Comparison of ENCODE assay signal across 23 cellular contexts in the genomic region with DNA sequence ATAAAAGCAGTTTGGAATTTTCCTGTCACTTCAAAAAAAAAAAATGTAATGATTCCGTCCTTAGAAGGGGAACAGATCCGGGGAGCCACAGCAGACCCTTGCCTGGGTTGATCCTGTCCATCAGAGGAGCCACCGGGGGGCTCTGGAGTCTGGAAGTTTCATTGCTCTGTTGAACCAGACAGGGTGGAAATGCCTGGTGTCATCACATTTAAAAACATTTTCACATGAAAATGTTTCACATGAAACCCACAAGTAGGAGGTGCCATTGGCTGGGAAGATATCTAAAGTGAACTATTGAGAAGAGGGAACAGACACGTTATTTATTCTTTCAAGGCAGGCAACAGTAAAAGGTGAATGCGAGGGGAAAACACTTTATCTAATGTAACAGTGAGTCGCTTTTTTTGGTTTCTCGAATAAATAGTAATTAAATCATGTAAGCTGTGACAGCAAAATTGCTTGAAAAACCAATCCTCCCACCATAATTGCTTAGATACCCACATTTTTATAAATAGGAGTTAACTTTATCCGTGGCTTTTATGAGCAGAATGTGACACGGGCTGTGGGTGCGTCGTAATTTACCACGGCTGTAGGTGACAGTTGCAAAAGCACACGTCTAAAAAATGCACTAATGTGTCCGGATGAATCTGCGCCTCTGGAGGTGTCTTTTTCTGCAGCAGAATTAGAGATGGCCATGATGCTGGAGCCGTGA.
DNase-seq lines count a peak whose midpoint lies in the region; ATAC-seq, FAIRE-seq and TF ChIP-seq lines count a peak whose summit lies in the region.
"Had no signal": no experiment of that assay in that cellular context is flagged by ENCODE, and none has a peak within 500 bp of the region (broad histone marks: within the 10 kb centered on the region; RNA-seq: fewer than 3 reads in every experiment).

No MANE protein-coding gene starts in this region.

- CTCF ChIA-PET in HepG2 (lab: Yijun Ruan, JAX; ENCODE audit: low intra/inter-chr PET ratio, low total read pairs) = interaction anchor here (1.8 kb wide), 1 partner anchor 145 kb away, joined by 4 read pairs; no protein-coding TSS in a partner anchor

- H3K9me3 Mint-ChIP-seq in brain = peaks cover 3 to 20% (median 13%) of the 10 kb centered on the region in 5 experiments
- H3K9me3 Mint-ChIP-seq: activated naive CD4-positive, alpha-beta T cell treated with anti-CD3 and anti-CD28 coated beads, Interleukin-2, amount 50 U/mL, for 24 hours; activated T-cell treated with anti-CD3 and anti-CD28 coated beads, Interleukin-2, amount 50 U/mL, for 4 hours; T-helper 1 cell treated with Interleukin-12 subunit alpha and Interleukin-12 subunit beta and Interleukin-4 antibody, amounts not matched to agents 30 μg/mL and 1 μg/mL, for 36 hours had no signal

- DNase-seq in left cardiac atrium = peak; percentile 10
- DNase-seq in Right ventricle myocardium inferior (ENCODE audit: missing footprints) = no peak
- no peak for DNase-seq in HepG2 (ENCODE audit: low spot score)
- peak; percentile 75 for DNase-seq in superior temporal gyrus (ENCODE audit: extremely low spot score)
- no peak for DNase-seq in GM23248
- DNase-seq in NCI-H1436 (lab: John Stamatoyannopoulos, UW) = no peak
- DNase-seq: activated CD4-positive, alpha-beta memory T cell treated with anti-CD3 and anti-CD28 coated beads for 36 hours; activated T-cell treated with anti-CD3 and anti-CD28 coated beads, Interleukin-2, amount 50 U/mL, for 4 hours; DMS53; NCI-H187 treated with DMSO at 0.1 percent for 48 hours; retina; SHP77 had no signal

- H3K9me2 ChIP-seq in GM23248 (ENCODE audit: insufficient read depth) = no peaks in the 10 kb centered on the region

- H3K4me3 ChIP-seq in HepG2 (replicated peaks in 1 of 3; ENCODE audit: insufficient read depth in 1 of 3, low read depth in 2 of 3, low read length in 3 of 3) (no peak overlapping the region), GM23248 (no peak overlapping the region)
- H3K4me3 ChIP-seq: ascending aorta, K562 had no signal

- in situ Hi-C loops in HepG2 (cut with HindIII; ENCODE audit: extremely low pct_ligation_motif_present, low pct_unique_long_range_greater_than_20kb) (no loop called here), GM23248 (cut with MboI) (no loop called here)

- no peak overlapping the region for H2AFZ ChIP-seq in HepG2 (ENCODE audit: low read length)
- H2AFZ ChIP-seq in GM23248 = no peak overlapping the region

- H3K36me3 ChIP-seq in HepG2 (replicated peaks in 1 of 2; ENCODE audit: control insufficient read depth in 1 of 2, insufficient read depth in 2 of 2, low read length in 2 of 2) (no peaks in the 10 kb centered on the region), GM23248 (ENCODE audit: low read depth) (no peaks in the 10 kb centered on the region)
- H3K36me3 ChIP-seq: ascending aorta, neutrophil had no signal

- no peak for TF ChIP-seq POLR2A in HepG2 (IDR thresholded peaks at IDR 0.05; ENCODE audit: insufficient read depth in 1 of 2, low read depth in 2 of 2, low read length in 2 of 2)

- H3K4me2 ChIP-seq in HepG2 (ENCODE audit: low read depth, low read length) (no peak overlapping the region), GM23248 (ENCODE audit: unreplicated experiment) (no peak overlapping the region)

- H3K27ac ChIP-seq in HepG2 (ENCODE audit: extremely low read length, insufficient read depth, low read length) = no peak overlapping the region
- no peak overlapping the region for H3K27ac ChIP-seq in GM23248
- H3K27ac ChIP-seq: ascending aorta, neutrophil had no signal

- H3K9me3 ChIP-seq in HepG2 (ENCODE audit: low read length) = no peaks in the 10 kb centered on the region
- no peaks in the 10 kb centered on the region for H3K9me3 ChIP-seq in GM23248 (ENCODE audit: low read depth)
- H3K9me3 ChIP-seq: ascending aorta, neutrophil had no signal

- H3F3A ChIP-seq in GM23248 (ENCODE audit: insufficient read depth) = no peaks in the 10 kb centered on the region

- ATAC-seq in left cardiac atrium = no peak
- no peak for ATAC-seq in Right ventricle myocardium inferior
- no peak for ATAC-seq in HepG2
- ATAC-seq in HG02970 (IDR thresholded peaks at IDR 0.05; ENCODE audit: low FRiP score, unreplicated experiment) = no peak
- ATAC-seq: activated T-cell treated with anti-CD3 and anti-CD28 coated beads, Interleukin-2, amount 50 U/mL, for 4 hours; K562 had no signal

- H3K27ac Mint-ChIP-seq in brain = peak overlapping the region in 4 of 5 experiments; percentile 7 to 81 (median 72)
- H3K27ac Mint-ChIP-seq: activated CD4-positive, alpha-beta memory T cell treated with anti-CD3 and anti-CD28 coated beads for 36 hours; activated naive CD4-positive, alpha-beta T cell treated with anti-CD3 and anti-CD28 coated beads, Interleukin-2, amount 50 U/mL, for 24 hours; CD14-positive monocyte; T-helper 1 cell treated with Interleukin-12 subunit alpha and Interleukin-12 subunit beta and Interleukin-4 antibody, amounts not matched to agents 30 μg/mL and 1 μg/mL, for 36 hours had no signal

- H3K27me3 ChIP-seq in HepG2 (ENCODE audit: control insufficient read depth in 1 of 2, insufficient read depth in 2 of 2, low read length in 2 of 2) (peaks cover 26 to 76% of the 10 kb centered on the region in 2 experiments), GM23248 (replicated peaks; ENCODE audit: insufficient read depth) (no peaks in the 10 kb centered on the region)
- H3K27me3 ChIP-seq: ascending aorta, neutrophil had no signal

- H3K4me1 ChIP-seq in HepG2 (ENCODE audit: insufficient read depth, low read length) = peaks cover 5% of the 10 kb centered on the region; the same call in 1 of the 2 replicates
- no peaks in the 10 kb centered on the region for H3K4me1 ChIP-seq in GM23248 (ENCODE audit: insufficient read depth)
- H3K4me1 ChIP-seq: ascending aorta had no signal

- no peak overlapping the region for H3K4me3 Mint-ChIP-seq in brain
- H3K4me3 Mint-ChIP-seq: activated CD4-positive, alpha-beta memory T cell treated with anti-CD3 and anti-CD28 coated beads for 36 hours; activated naive CD4-positive, alpha-beta T cell treated with anti-CD3 and anti-CD28 coated beads, Interleukin-2, amount 50 U/mL, for 24 hours; activated T-cell treated with anti-CD3 and anti-CD28 coated beads, Interleukin-2, amount 50 U/mL, for 4 hours; CD14-positive monocyte; T-helper 1 cell treated with Interleukin-12 subunit alpha and Interleukin-12 subunit beta and Interleukin-4 antibody, amounts not matched to agents 30 μg/mL and 1 μg/mL, for 36 hours had no signal

- TF ChIP-seq RAD21 in HepG2 (CRISPR knock-in tag; IDR thresholded peaks at IDR 0.05) = no peak

- H4K20me1 ChIP-seq in HepG2 (ENCODE audit: insufficient read depth, low read length) (peaks cover 3% of the 10 kb centered on the region; the same call in 1 of the 2 replicates), GM23248 (ENCODE audit: insufficient read depth) (no peaks in the 10 kb centered on the region)

- FAIRE-seq in HepG2 (lab: Jason Lieb, UNC) = no peak
- FAIRE-seq: colon, endometrium, GM12891, K562 had no signal

- H3K79me2 ChIP-seq in HepG2 (ENCODE audit: insufficient read depth, low read length) (no peaks in the 10 kb centered on the region), GM23248 (ENCODE audit: insufficient read depth) (no peaks in the 10 kb centered on the region)

- peaks cover 6% of the 10 kb centered on the region for H3K27me3 Mint-ChIP-seq in brain
- H3K27me3 Mint-ChIP-seq: activated naive CD4-positive, alpha-beta T cell treated with anti-CD3 and anti-CD28 coated beads, Interleukin-2, amount 50 U/mL, for 24 hours had no signal

- peaks cover 39% of the 10 kb centered on the region for H3K4me1 Mint-ChIP-seq in brain
- H3K4me1 Mint-ChIP-seq: activated naive CD4-positive, alpha-beta T cell treated with anti-CD3 and anti-CD28 coated beads, Interleukin-2, amount 50 U/mL, for 24 hours; CD14-positive monocyte had no signal

- POLR2A ChIA-PET in HepG2 (lab: Yijun Ruan, JAX) = no interaction called here

- WGBS in HepG2 (ENCODE audit: low lambda C conversion rate) = 22% methylated on average over 16 of the region's 16 CpGs
- whole genome bisulfite sequencing in GM23248 (ENCODE audit: low coverage in 1 of 2, low lambda C conversion rate in 2 of 2, missing lambda C conversion rate in 2 of 2), 2 experiments = 41 to 44% methylated on average over 16 of the region's 16 CpGs

- intact Hi-C loops in left cardiac atrium (cut with DNase I) (no loop called here), Right ventricle myocardium inferior (cut with DNase I) (no loop called here), HepG2 (cut with micrococcal nuclease; ENCODE audit: unreplicated experiment) (no loop called here)

- peak in 1 of 2 experiments; percentile 61 for TF ChIP-seq CTCF in brain (conservative IDR thresholded peaks at IDR 0.05)
- TF ChIP-seq CTCF in HepG2 (CRISPR knock-in tag; IDR thresholded peaks at IDR 0.05) = peak; percentile 42; the same call in 1 of the 2 replicates

- peaks cover 22% of the 10 kb centered on the region for H3K36me3 Mint-ChIP-seq in brain
- H3K36me3 Mint-ChIP-seq: activated CD4-positive, alpha-beta memory T cell treated with anti-CD3 and anti-CD28 coated beads for 36 hours; activated naive CD4-positive, alpha-beta T cell treated with anti-CD3 and anti-CD28 coated beads, Interleukin-2, amount 50 U/mL, for 24 hours; CD14-positive monocyte had no signal

- TF ChIP-seq EP300 in HepG2 (IDR thresholded peaks at IDR 0.05; ENCODE audit: low read depth in 2 of 2, low read length in 2 of 2) (no peak), HepG2 (CRISPR knock-in tag; IDR thresholded peaks at IDR 0.05; ENCODE audit: borderline replicate concordance) (no peak)

- H3K9ac ChIP-seq in HepG2 (ENCODE audit: insufficient read depth, low read depth, low read length) (no peak overlapping the region), GM23248 (no peak overlapping the region)

- BruUV-seq in HepG2 (replicated peaks; lab: Mats Ljungman, UMichigan) = no TSS peak

TF ChIP-seq in HepG2, 621 proteins besides CTCF, POLR2A, EP300 and RAD21:
- TF ChIP-seq STAG1 (CRISPR knock-in tag; IDR thresholded peaks at IDR 0.05) (peak; percentile 34), HNF1B (CRISPR knock-in tag; IDR thresholded peaks at IDR 0.05) (no peak)
TF ChIP-seq in HepG2: peak in this region for 1.

Comparison
In these comparisons a context has a peak if more than half of its experiments do, and no peak if none do; other contexts are left out.
1. DNase-seq: peak in left cardiac atrium (single experiment) and superior temporal gyrus (single experiment); none in Right ventricle myocardium inferior (single experiment), HepG2 (single experiment), GM23248 (single experiment) and NCI-H1436 (single experiment).